ENCODE assay signal across 1 cellular context in genomic region chr3:22980346-22980745, GRCh38.
TF ChIP-seq lines count a peak whose summit lies in the region.

No MANE protein-coding gene starts in this region.

TF ChIP-seq in SK-N-SH, 30 proteins besides CTCF, POLR2A, EP300 and RAD21 (continued from another document):
- TF ChIP-seq REST (IDR thresholded peaks at IDR 0.05; ENCODE audit: low read depth, low read length) (no peak), POLR2AphosphoS5 (IDR thresholded peaks at IDR 0.05; ENCODE audit: low read depth, low read length) (no peak), NFIC (IDR thresholded peaks at IDR 0.05; ENCODE audit: borderline replicate concordance) (no peak), JUND (IDR thresholded peaks at IDR 0.05) (no peak)
- TF ChIP-seq, protein P1, sequence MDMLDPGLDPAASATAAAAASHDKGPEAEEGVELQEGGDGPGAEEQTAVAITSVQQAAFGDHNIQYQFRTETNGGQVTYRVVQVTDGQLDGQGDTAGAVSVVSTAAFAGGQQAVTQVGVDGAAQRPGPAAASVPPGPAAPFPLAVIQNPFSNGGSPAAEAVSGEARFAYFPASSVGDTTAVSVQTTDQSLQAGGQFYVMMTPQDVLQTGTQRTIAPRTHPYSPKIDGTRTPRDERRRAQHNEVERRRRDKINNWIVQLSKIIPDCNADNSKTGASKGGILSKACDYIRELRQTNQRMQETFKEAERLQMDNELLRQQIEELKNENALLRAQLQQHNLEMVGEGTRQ (IDR thresholded peaks at IDR 0.05; ENCODE audit: borderline replicate concordance, low read depth, low read length) = no peak
